In the genomic region with DNA sequence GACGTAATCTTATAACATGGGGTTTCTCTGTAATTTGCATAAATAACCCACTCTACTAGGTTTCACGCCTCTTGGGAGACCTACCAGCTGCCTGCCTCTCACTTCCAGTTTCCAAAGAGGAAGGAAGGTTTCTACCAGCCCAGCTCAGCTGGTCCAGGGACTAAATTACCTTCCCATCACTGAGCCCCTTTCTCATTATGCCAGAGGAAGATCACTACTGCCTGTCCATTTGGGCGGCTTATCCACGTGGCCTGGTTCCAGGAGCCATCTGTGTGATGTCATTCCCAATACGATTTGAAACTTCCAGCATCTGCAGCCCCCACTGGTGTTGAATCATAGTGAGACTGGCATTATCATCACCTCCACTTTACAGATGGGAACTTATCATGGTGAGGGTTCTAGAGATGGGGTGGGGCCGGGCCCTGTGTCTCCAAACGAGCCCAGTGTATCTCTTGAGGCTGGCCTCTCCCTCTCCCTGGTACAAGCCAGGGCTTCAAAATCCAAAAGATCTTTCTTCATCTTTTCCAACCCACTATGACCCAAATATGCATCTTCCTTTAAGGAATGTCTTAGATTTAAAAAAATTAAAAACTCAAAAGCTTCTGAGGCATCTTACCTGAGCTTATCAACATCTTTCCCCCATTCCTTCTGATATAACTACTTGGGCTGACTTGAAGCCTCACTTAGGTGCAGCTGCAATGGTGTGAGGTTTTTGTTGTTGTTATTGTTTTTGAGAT, we compare ENCODE assay signal across 13 cellular contexts.
DNase-seq lines count a peak whose midpoint lies in the region; ATAC-seq lines count a peak whose summit lies in the region.
"Had no signal": no experiment of that assay in that cellular context is flagged by ENCODE, and none has a peak within 500 bp of the region (broad histone marks: within the 10 kb centered on the region; RNA-seq: fewer than 3 reads in every experiment).

No MANE protein-coding gene starts in this region.

- peak; percentile 18 for DNase-seq in iris pigment epithelial cell (ENCODE audit: low read depth)
- DNase-seq in SHP77 treated with DMSO at 0.1 percent for 48 hours (lab: John Stamatoyannopoulos, UW), result no peak
- DNase-seq in NCI-H2081 treated with DMSO at 0.1 percent for 48 hours (lab: John Stamatoyannopoulos, UW), result no peak
- no peak for DNase-seq in activated CD4-positive, alpha-beta T cell treated with anti-CD3 and anti-CD28 coated beads, Interleukin-2, amount 50 U/mL, for 1 hour
- DNase-seq in natural killer cell treated with Interleukin-12 subunit alpha and Interleukin-12 subunit beta and Interleukin-15 and Interleukin-18, amount 100 ng/mL, for 72 hours (ENCODE audit: low spot score), result no peak
- DNase-seq: activated T-cell treated with anti-CD3 and anti-CD28 coated beads, Interleukin-2, amount 50 U/mL, for 48 hours; Kasumi-1; left colon; SW 1271; thyroid gland had no signal

- H3K9me3 Mint-ChIP-seq in natural killer cell treated with Interleukin-12 subunit alpha and Interleukin-12 subunit beta and Interleukin-15 and Interleukin-18, amount 100 ng/mL, for 72 hours, result no peaks in the 10 kb centered on the region

- no peak overlapping the region for H3K27ac Mint-ChIP-seq in natural killer cell treated with Interleukin-12 subunit alpha and Interleukin-12 subunit beta and Interleukin-15 and Interleukin-18, amount 100 ng/mL, for 72 hours

- no peak overlapping the region for H3K4me3 Mint-ChIP-seq in natural killer cell treated with Interleukin-12 subunit alpha and Interleukin-12 subunit beta and Interleukin-15 and Interleukin-18, amount 100 ng/mL, for 72 hours

- H3K4me1 Mint-ChIP-seq in natural killer cell treated with Interleukin-12 subunit alpha and Interleukin-12 subunit beta and Interleukin-15 and Interleukin-18, amount 100 ng/mL, for 72 hours (ENCODE audit: low read depth in 2 of 2), result no peaks in the 10 kb centered on the region

- ATAC-seq in GM18519 (IDR thresholded peaks at IDR 0.05; ENCODE audit: low FRiP score, unreplicated experiment) (peak; percentile 93), GM21619 (IDR thresholded peaks at IDR 0.05; ENCODE audit: unreplicated experiment) (peak; percentile 95), HG03432 (IDR thresholded peaks at IDR 0.05; ENCODE audit: unreplicated experiment) (peak; percentile 93)
- ATAC-seq in natural killer cell treated with Interleukin-12 subunit alpha and Interleukin-12 subunit beta and Interleukin-15 and Interleukin-18, amount 100 ng/mL, for 72 hours, result no peak
- ATAC-seq: left colon had no signal

- no peaks in the 10 kb centered on the region for H3K36me3 Mint-ChIP-seq in natural killer cell treated with Interleukin-12 subunit alpha and Interleukin-12 subunit beta and Interleukin-15 and Interleukin-18, amount 100 ng/mL, for 72 hours

- H3K27me3 Mint-ChIP-seq in natural killer cell treated with Interleukin-12 subunit alpha and Interleukin-12 subunit beta and Interleukin-15 and Interleukin-18, amount 100 ng/mL, for 72 hours, result peaks cover 0 to 3% of the 10 kb centered on the region in 2 donors

Comparison
In these comparisons a context has a peak if more than half of its experiments do, and no peak if none do; other contexts are left out.
1. ATAC-seq: peak in GM18519 (single experiment), GM21619 (single experiment) and HG03432 (single experiment); none in natural killer cell treated with Interleukin-12 subunit alpha and Interleukin-12 subunit beta and Interleukin-15 and Interleukin-18, amount 100 ng/mL, for 72 hours (0 of 2).